In the genomic region with DNA sequence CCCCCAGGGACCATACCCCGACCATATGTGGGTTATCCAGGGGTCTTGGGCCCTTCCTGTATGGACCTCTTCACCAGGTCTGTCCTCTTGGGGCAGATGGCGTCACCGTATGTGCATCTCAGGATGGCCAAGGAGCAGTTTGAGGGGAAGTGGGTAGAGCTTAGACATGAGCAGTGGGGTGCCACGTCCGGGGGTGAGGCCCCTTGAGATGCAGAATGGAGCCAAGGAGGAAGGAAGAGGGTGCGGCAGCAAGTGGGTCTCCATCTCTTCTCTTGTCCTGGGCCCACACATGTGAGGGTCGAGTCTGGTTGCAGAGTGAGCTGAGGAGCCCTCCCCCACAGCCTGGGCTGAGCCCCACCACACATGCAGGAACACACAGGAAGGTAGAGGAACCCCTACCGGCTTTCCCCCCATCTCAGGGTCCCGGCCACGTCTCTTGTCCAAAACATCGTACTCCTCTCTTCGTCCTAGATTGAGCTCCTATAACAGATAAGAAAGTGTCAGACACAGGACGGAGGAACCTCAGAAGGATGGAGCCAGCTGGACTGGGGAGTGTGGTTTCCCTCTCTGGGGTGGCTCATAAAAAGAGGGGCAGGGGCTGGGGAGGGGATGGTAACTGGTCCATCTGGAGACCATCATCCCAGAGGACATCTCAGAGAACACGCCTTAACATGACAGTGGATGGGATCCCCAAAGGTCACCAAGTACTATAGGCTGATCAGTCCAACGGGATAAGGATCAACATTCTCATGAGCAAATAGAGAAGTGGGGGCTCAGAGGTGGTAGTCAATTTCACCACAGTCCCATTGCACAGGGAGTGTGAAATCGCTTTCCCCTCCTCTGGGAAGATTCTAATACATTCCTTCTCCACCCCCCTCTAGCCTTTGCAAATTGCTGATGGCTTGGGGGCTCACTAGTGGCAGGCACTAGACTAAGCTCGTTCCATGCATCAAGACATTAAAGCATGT, we compare ENCODE assay signal across 1 cellular context.
TF ChIP-seq lines count a peak whose summit lies in the region.

No MANE protein-coding gene starts in this region.

TF ChIP-seq in GM12878, 131 proteins besides CTCF, POLR2A, EP300 and RAD21:
- no peak for TF ChIP-seq SMAD1 (IDR thresholded peaks at IDR 0.05; ENCODE audit: low read depth, partially characterized antibody)
- no peak for TF ChIP-seq IKZF1 (conservative IDR thresholded peaks at IDR 0.05)
- TF ChIP-seq NR2C1 (IDR thresholded peaks at IDR 0.05): no peak
- TF ChIP-seq MYB (IDR thresholded peaks at IDR 0.05; ENCODE audit: borderline replicate concordance, low read depth, low read length): no peak
- no peak for TF ChIP-seq PML (IDR thresholded peaks at IDR 0.05; ENCODE audit: low read length)
- TF ChIP-seq BACH1 (IDR thresholded peaks at IDR 0.05; ENCODE audit: borderline replicate concordance): no peak
- TF ChIP-seq EGR1 (IDR thresholded peaks at IDR 0.05; ENCODE audit: borderline replicate concordance in 1 of 2, low read depth in 2 of 2, low read length in 2 of 2): no peak
- no peak for TF ChIP-seq HDGF (IDR thresholded peaks at IDR 0.05)
- TF ChIP-seq SP1 (IDR thresholded peaks at IDR 0.05; ENCODE audit: low read depth, low read length): no peak
- TF ChIP-seq, protein P1, sequence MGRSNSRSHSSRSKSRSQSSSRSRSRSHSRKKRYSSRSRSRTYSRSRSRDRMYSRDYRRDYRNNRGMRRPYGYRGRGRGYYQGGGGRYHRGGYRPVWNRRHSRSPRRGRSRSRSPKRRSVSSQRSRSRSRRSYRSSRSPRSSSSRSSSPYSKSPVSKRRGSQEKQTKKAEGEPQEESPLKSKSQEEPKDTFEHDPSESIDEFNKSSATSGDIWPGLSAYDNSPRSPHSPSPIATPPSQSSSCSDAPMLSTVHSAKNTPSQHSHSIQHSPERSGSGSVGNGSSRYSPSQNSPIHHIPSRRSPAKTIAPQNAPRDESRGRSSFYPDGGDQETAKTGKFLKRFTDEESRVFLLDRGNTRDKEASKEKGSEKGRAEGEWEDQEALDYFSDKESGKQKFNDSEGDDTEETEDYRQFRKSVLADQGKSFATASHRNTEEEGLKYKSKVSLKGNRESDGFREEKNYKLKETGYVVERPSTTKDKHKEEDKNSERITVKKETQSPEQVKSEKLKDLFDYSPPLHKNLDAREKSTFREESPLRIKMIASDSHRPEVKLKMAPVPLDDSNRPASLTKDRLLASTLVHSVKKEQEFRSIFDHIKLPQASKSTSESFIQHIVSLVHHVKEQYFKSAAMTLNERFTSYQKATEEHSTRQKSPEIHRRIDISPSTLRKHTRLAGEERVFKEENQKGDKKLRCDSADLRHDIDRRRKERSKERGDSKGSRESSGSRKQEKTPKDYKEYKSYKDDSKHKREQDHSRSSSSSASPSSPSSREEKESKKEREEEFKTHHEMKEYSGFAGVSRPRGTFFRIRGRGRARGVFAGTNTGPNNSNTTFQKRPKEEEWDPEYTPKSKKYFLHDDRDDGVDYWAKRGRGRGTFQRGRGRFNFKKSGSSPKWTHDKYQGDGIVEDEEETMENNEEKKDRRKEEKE (IDR thresholded peaks at IDR 0.05): no peak
- no peak for TF ChIP-seq ATF7 (IDR thresholded peaks at IDR 0.05; ENCODE audit: low read depth)
- TF ChIP-seq, protein P2, sequence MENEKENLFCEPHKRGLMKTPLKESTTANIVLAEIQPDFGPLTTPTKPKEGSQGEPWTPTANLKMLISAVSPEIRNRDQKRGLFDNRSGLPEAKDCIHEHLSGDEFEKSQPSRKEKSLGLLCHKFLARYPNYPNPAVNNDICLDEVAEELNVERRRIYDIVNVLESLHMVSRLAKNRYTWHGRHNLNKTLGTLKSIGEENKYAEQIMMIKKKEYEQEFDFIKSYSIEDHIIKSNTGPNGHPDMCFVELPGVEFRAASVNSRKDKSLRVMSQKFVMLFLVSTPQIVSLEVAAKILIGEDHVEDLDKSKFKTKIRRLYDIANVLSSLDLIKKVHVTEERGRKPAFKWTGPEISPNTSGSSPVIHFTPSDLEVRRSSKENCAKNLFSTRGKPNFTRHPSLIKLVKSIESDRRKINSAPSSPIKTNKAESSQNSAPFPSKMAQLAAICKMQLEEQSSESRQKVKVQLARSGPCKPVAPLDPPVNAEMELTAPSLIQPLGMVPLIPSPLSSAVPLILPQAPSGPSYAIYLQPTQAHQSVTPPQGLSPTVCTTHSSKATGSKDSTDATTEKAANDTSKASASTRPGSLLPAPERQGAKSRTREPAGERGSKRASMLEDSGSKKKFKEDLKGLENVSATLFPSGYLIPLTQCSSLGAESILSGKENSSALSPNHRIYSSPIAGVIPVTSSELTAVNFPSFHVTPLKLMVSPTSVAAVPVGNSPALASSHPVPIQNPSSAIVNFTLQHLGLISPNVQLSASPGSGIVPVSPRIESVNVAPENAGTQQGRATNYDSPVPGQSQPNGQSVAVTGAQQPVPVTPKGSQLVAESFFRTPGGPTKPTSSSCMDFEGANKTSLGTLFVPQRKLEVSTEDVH (IDR thresholded peaks at IDR 0.05; ENCODE audit: low read depth, partially characterized antibody): no peak
